In genomic region chr15:99618941-99619411, GRCh38 we compare ENCODE assay signal across 12 cellular contexts. TPM values are rescaled to one million over a fixed set of nuclear protein-coding genes. Genes with fewer than 3 reads are reported as not detected.
DNase-seq lines count a peak whose midpoint lies in the region; ATAC-seq, FAIRE-seq and TF ChIP-seq lines count a peak whose summit lies in the region.
"Had no signal": no experiment of that assay in that cellular context is flagged by ENCODE, and none has a peak within 500 bp of the region (broad histone marks: within the 10 kb centered on the region; RNA-seq: fewer than 3 reads in every experiment).

No MANE protein-coding gene starts in this region.

- TF ChIP-seq CTCF in right atrium auricular region (IDR thresholded peaks at IDR 0.05) = no peak
- TF ChIP-seq CTCF in D721Med (IDR thresholded peaks at IDR 0.05; ENCODE audit: insufficient read depth, missing control alignments) = no peak

- no peak for FAIRE-seq in D721Med (lab: Jason Lieb, UNC)

- ATAC-seq in Right ventricle myocardium inferior (peak; percentile 46), esophagus mucosa (peak; percentile 72), memory B cell (ENCODE audit: low read depth) (no peak), GM19463 (IDR thresholded peaks at IDR 0.05; ENCODE audit: unreplicated experiment) (no peak), GM18867 (IDR thresholded peaks at IDR 0.05; ENCODE audit: unreplicated experiment) (no peak)

- H3K4me1 Mint-ChIP-seq in memory B cell = peaks cover 41% of the 10 kb centered on the region

- H3K4me1 ChIP-seq in right atrium auricular region = peaks cover 0 to 54% of the 10 kb centered on the region in 2 donors

- H3K9me3 Mint-ChIP-seq in memory B cell = no peaks in the 10 kb centered on the region

- no peaks in the 10 kb centered on the region for H3K27me3 ChIP-seq in right atrium auricular region

- H3K27ac ChIP-seq in right atrium auricular region = peak overlapping the region in 1 of 2 donors; percentile 78
- H3K27ac ChIP-seq: KMS-11 had no signal

- H3K9me3 ChIP-seq in right atrium auricular region = no peaks in the 10 kb centered on the region

- no peak overlapping the region for H3K4me3 ChIP-seq in right atrium auricular region

- intact Hi-C loops in Right ventricle myocardium inferior (cut with DNase I) = no loop called here

- H3K4me3 Mint-ChIP-seq in memory B cell = no peak overlapping the region

- peak overlapping the region; percentile 87 for H3K27ac Mint-ChIP-seq in memory B cell

- no peaks in the 10 kb centered on the region for H3K27me3 Mint-ChIP-seq in memory B cell

- DNase-seq in Right ventricle myocardium inferior (ENCODE audit: missing footprints) (no peak), right atrium auricular region (ENCODE audit: low spot score) (no peak), memory B cell (ENCODE audit: low spot score in 2 of 2) (no peak), mesenteric fat pad (ENCODE audit: low spot score) (no peak), D721Med (ENCODE audit: insufficient read length, low spot score) (no peak)
- DNase-seq: ACHN, dermis blood vessel endothelial cell, T-helper 1 cell had no signal

- H3K36me3 ChIP-seq in right atrium auricular region = no peaks in the 10 kb centered on the region

- peaks cover 11% of the 10 kb centered on the region for H3K36me3 Mint-ChIP-seq in memory B cell

RNA-seq across cellular contexts. Expression of gene MEF2A, which starts 53.2 kb away (rescaled TPM):
- total RNA-seq in Right ventricle myocardium inferior (135 TPM), right atrium auricular region (100 to 1,000 TPM; 175 to 245 TPM), esophagus mucosa (25.5 TPM), mesenteric fat pad (68.0 TPM)

Comparison
In these comparisons a context has a peak if more than half of its experiments do, and no peak if none do; other contexts are left out.
1. ATAC-seq: peak in Right ventricle myocardium inferior (single experiment) and esophagus mucosa (single experiment); none in memory B cell (single experiment), GM19463 (single experiment) and GM18867 (single experiment).